16 cellular contexts compared by ENCODE assay signal in genomic region chr1:221397141-221397540, GRCh38.
DNase-seq lines count a peak whose midpoint lies in the region; ATAC-seq and TF ChIP-seq lines count a peak whose summit lies in the region.
"Had no signal": no experiment of that assay in that cellular context is flagged by ENCODE, and none has a peak within 500 bp of the region (broad histone marks: within the 10 kb centered on the region; RNA-seq: fewer than 3 reads in every experiment).

No MANE protein-coding gene starts in this region.

- DNase-seq in ELF-1 (ENCODE audit: low read depth, low spot score) (peak; percentile 32), M059J (ENCODE audit: low read depth) (peak; percentile 80), endodermal cell (peak; percentile 53), left lung (no peak), vagina (ENCODE audit: extremely low spot score in 2 of 2) (no peak), posterior cingulate gyrus (no peak), activated gamma-delta T cell treated with Interleukin-2 at 50 U/mL for 16 hours (no peak)
- no peak for DNase-seq in activated CD8-positive, alpha-beta memory T cell treated with anti-CD3 and anti-CD28 coated beads for 24 hours
- DNase-seq: CD8-positive, alpha-beta T cell; COR-L47; DMS153; DMS79 treated with DMSO at 0.1 percent for 48 hours; GF-D8 had no signal

- peak; percentile 39 for ATAC-seq in left lung
- ATAC-seq: CD8-positive, alpha-beta T cell; HCT116 had no signal

- intact Hi-C loops in left lung (cut with DNase I) (no loop called here), vagina (cut with DNase I) (no loop called here), posterior cingulate gyrus (cut with DNase I) (no loop called here)

- WGBS in endodermal cell (ENCODE audit: insufficient coverage in 1 of 2, insufficient read length in 1 of 2), 2 experiments, result 94 to 96% methylated on average over 2 of the region's 2 CpGs

- no peak overlapping the region for H3K9ac ChIP-seq in endodermal cell (ENCODE audit: extremely low read depth, low read length, poor library complexity, severe bottlenecking)

- no peak for TF ChIP-seq POLR2A in vagina (IDR thresholded peaks at IDR 0.05)

- no peak for TF ChIP-seq CTCF in endodermal cell (conservative IDR thresholded peaks at IDR 0.05)
- TF ChIP-seq CTCF in left lung (IDR thresholded peaks at IDR 0.05), result no peak
- TF ChIP-seq CTCF in vagina (IDR thresholded peaks at IDR 0.05), result no peak

- H3K4me3 ChIP-seq in endodermal cell (ENCODE audit: low read length), result no peak overlapping the region
- H3K4me3 ChIP-seq in left lung, result no peak overlapping the region
- H3K4me3 ChIP-seq in vagina, result no peak overlapping the region

- no peak overlapping the region for H3K4me3 Mint-ChIP-seq in endodermal cell
- H3K4me3 Mint-ChIP-seq: CD14-positive monocyte; CD8-positive, alpha-beta T cell; IgD-negative memory B cell had no signal

- peaks cover 4% of the 10 kb centered on the region for H3K4me1 Mint-ChIP-seq in endodermal cell
- H3K4me1 Mint-ChIP-seq: CD14-positive monocyte, IgD-negative memory B cell had no signal

- peaks cover 25% of the 10 kb centered on the region for H3K36me3 Mint-ChIP-seq in endodermal cell (ENCODE audit: low read depth)
- H3K36me3 Mint-ChIP-seq: CD14-positive monocyte; CD8-positive, alpha-beta T cell had no signal

- peaks cover 30% of the 10 kb centered on the region for H3K27me3 Mint-ChIP-seq in endodermal cell (ENCODE audit: insufficient read depth)

- H3K27ac Mint-ChIP-seq in endodermal cell, result no peak overlapping the region
- H3K27ac Mint-ChIP-seq: CD8-positive, alpha-beta T cell; IgD-negative memory B cell had no signal

- H3K36me3 ChIP-seq in endodermal cell (ENCODE audit: control insufficient read depth, insufficient read depth, low read length) (no peaks in the 10 kb centered on the region), left lung (no peaks in the 10 kb centered on the region), vagina (no peaks in the 10 kb centered on the region)

- H3K27ac ChIP-seq in endodermal cell (ENCODE audit: low read depth, low read length), result no peak overlapping the region
- H3K27ac ChIP-seq in left lung, result no peak overlapping the region
- no peak overlapping the region for H3K27ac ChIP-seq in vagina

- peaks cover 5% of the 10 kb centered on the region for H3K27me3 ChIP-seq in endodermal cell (ENCODE audit: control insufficient read depth, insufficient read depth, low read length, poor library complexity, severe bottlenecking)
- no peaks in the 10 kb centered on the region for H3K27me3 ChIP-seq in left lung
- no peaks in the 10 kb centered on the region for H3K27me3 ChIP-seq in vagina

- H3K9me3 Mint-ChIP-seq in endodermal cell, result peaks cover 64% of the 10 kb centered on the region

- H3K4me1 ChIP-seq in endodermal cell (ENCODE audit: control insufficient read depth, insufficient read depth, low read length) (no peaks in the 10 kb centered on the region), left lung (peaks cover 6 to 15% of the 10 kb centered on the region in 2 donors), vagina (peaks cover 22% of the 10 kb centered on the region)

- H3K9me3 ChIP-seq in endodermal cell (ENCODE audit: control insufficient read depth, low read length), result peaks cover 56% of the 10 kb centered on the region
- H3K9me3 ChIP-seq in left lung, result no peaks in the 10 kb centered on the region
- H3K9me3 ChIP-seq in vagina, result no peaks in the 10 kb centered on the region

Comparison
In these comparisons a context has a peak if more than half of its experiments do, and no peak if none do; other contexts are left out.
1. DNase-seq: peak in ELF-1 (single experiment), M059J (single experiment) and endodermal cell (single experiment); none in left lung (0 of 2), vagina (0 of 2), posterior cingulate gyrus (0 of 10), activated gamma-delta T cell treated with Interleukin-2 at 50 U/mL for 16 hours (single experiment) and activated CD8-positive, alpha-beta memory T cell treated with anti-CD3 and anti-CD28 coated beads for 24 hours (single experiment).